In the genomic region with DNA sequence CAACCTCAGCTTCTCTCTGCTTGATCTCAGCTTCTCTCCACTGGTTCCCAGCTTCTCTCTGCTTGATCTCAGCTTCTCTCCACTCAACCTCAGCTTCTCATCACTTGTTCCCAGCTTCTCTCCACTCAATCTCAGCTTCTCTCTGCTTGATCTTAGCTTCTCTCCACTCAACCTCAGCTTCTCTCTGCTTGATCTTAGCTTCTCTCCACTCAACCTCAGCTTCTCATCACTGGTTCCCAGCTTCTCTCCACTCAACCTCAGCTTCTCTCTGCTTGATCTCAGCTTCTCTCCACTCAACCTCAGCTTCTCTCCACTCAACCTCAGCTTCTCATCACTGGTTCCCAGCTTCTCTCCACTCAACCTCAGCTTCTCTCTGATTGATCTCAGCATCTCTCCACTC, we compare ENCODE assay signal across 10 cellular contexts. TPM values are rescaled to one million over a fixed set of nuclear protein-coding genes. Genes with fewer than 3 reads are reported as not detected.
A peak's percentile ranks its signal among the peaks of the same experiment; 100 is the strongest.
DNase-seq lines count a peak whose midpoint lies in the region; ATAC-seq, FAIRE-seq and TF ChIP-seq lines count a peak whose summit lies in the region.
"Not testable (repeated sequence)": the region's sequence is repeated elsewhere in the genome, so short reads cannot be mapped to it uniquely, and the experiment has no call there.
"Had no signal": no experiment of that assay in that cellular context is flagged by ENCODE, and none has a peak within 500 bp of the region (broad histone marks: within the 10 kb centered on the region; RNA-seq: fewer than 3 reads in every experiment).

No MANE protein-coding gene starts in this region.

- H3K4me3 ChIP-seq in CD8-positive, alpha-beta T cell (ENCODE audit: low read depth, low read length); K562; naive thymus-derived CD4-positive, alpha-beta T cell (ENCODE audit: low read length): not testable (repeated sequence)

- not testable (repeated sequence) for H4K20me1 ChIP-seq in K562 (replicated peaks; ENCODE audit: control insufficient read depth, insufficient read depth, low read length)

- not testable (repeated sequence) for H3K27me3 Mint-ChIP-seq in CD8-positive, alpha-beta T cell (ENCODE audit: low read depth); T-helper 17 cell
- H3K27me3 Mint-ChIP-seq in activated T-cell treated with anti-CD3 and anti-CD28 coated beads, Interleukin-2, amount 50 U/mL, for 72 hours (ENCODE audit: low read depth): peaks cover 17% of the 10 kb centered on the region
- H3K27me3 Mint-ChIP-seq in naive thymus-derived CD4-positive, alpha-beta T cell: peaks cover 0 to 21% (median 0%) of the 10 kb centered on the region in 5 donors
- peaks cover 23% of the 10 kb centered on the region for H3K27me3 Mint-ChIP-seq in type B pancreatic cell

- H3K9ac ChIP-seq in K562 (ENCODE audit: insufficient read depth in 1 of 2, low read depth in 2 of 2, low read length in 2 of 2): not testable (repeated sequence)

- not testable (repeated sequence) for H3K4me2 ChIP-seq in K562 (ENCODE audit: insufficient read depth, low read length)

- not testable (repeated sequence) for TF ChIP-seq CTCF in CD8-positive, alpha-beta T cell (IDR thresholded peaks at IDR 0.05); K562 (IDR thresholded peaks at IDR 0.05 in 2 of 3, conservative IDR thresholded peaks at IDR 0.05 in 1 of 3; ENCODE audit: insufficient read depth in 2 of 3, low read depth in 1 of 3, low read length in 3 of 3); type B pancreatic cell (conservative IDR thresholded peaks at IDR 0.05)

- not testable (repeated sequence) for H3K9me3 Mint-ChIP-seq in CD8-positive, alpha-beta T cell; activated T-cell treated with anti-CD3 and anti-CD28 coated beads, Interleukin-2, amount 50 U/mL, for 72 hours; naive thymus-derived CD4-positive, alpha-beta T cell; type B pancreatic cell

- POLR2A ChIA-PET in CD8-positive, alpha-beta T cell (lab: Charles Lee): interaction anchor here (0.6 to 2.4 kb wide), 6 partner anchors 12 to 179 kb away, joined by 3 to 18 read pairs (median 4); partner anchors contain the start of genes CCDC85B and CFL1
- POLR2A ChIA-PET in K562 (lab: Yijun Ruan, JAX): interaction anchor here (1.1 to 3.1 kb wide), 4 partner anchors 18 to 112 kb away, joined by 4 to 12 read pairs (median 7); partner anchors contain the start of genes CFL1 and RNASEH2C
- POLR2A ChIA-PET in naive thymus-derived CD4-positive, alpha-beta T cell (lab: Charles Lee): interaction anchor here (0.7 to 2.1 kb wide), 7 partner anchors 13 to 788 kb away, joined by 3 to 15 read pairs (median 4); partner anchors contain the start of gene CCDC85B

- intact Hi-C loops in CD8-positive, alpha-beta T cell (cut with DNase I, micrococcal nuclease): loop anchor here in 1 of 2 experiments (2.0 kb wide), 1 partner anchor 53 kb away; no protein-coding TSS in a partner anchor
- intact Hi-C loops in K562 (cut with micrococcal nuclease): not testable (repeated sequence)
- intact Hi-C loops in naive thymus-derived CD4-positive, alpha-beta T cell (cut with micrococcal nuclease): loop anchor here (2.0 to 5.0 kb wide), 2 partner anchors 27 to 180 kb away; partner anchors contain the start of gene CFL1 (in 1 of the 2)

- H3K79me2 ChIP-seq in K562 (ENCODE audit: control insufficient read depth, insufficient read depth, low read length): not testable (repeated sequence)

- H2AFZ ChIP-seq in K562 (ENCODE audit: low read depth, low read length): not testable (repeated sequence)

- not testable (repeated sequence) for H3K27ac ChIP-seq in CD8-positive, alpha-beta T cell (ENCODE audit: low read depth, low read length); K562 (ENCODE audit: extremely low read depth, low read depth, low read length); naive thymus-derived CD4-positive, alpha-beta T cell (ENCODE audit: low read depth, low read length)

- not testable (repeated sequence) for H3K27me3 ChIP-seq in CD8-positive, alpha-beta T cell (ENCODE audit: insufficient read depth, low read length); naive thymus-derived CD4-positive, alpha-beta T cell (ENCODE audit: control insufficient read depth in 2 of 2, insufficient read depth in 2 of 2, low read length in 2 of 2)
- H3K27me3 ChIP-seq in K562 (ENCODE audit: control insufficient read depth in 2 of 2, insufficient read depth in 2 of 2, low read length in 2 of 2): peaks cover 5 to 24% of the 10 kb centered on the region in 2 experiments; a peak in 4 of 5 replicates

- CTCF ChIA-PET in CD8-positive, alpha-beta T cell (lab: Charles Lee): interaction anchor here (0.6 to 2.9 kb wide), 9 partner anchors 15 to 156 kb away, joined by 3 to 15 read pairs (median 5); partner anchors contain the start of genes KAT5 and MUS81
- CTCF ChIA-PET in K562 (lab: Yijun Ruan, JAX; ENCODE audit: low intra/inter-chr PET ratio): interaction anchor here (1.2 kb wide), 1 partner anchor 12 kb away, joined by 4 read pairs; no protein-coding TSS in a partner anchor
- CTCF ChIA-PET in naive thymus-derived CD4-positive, alpha-beta T cell (lab: Charles Lee): interaction anchor here (0.7 to 2.6 kb wide), 8 partner anchors 10 to 239 kb away, joined by 3 to 11 read pairs (median 4); no protein-coding TSS in a partner anchor

- H3K4me3 Mint-ChIP-seq in CD8-positive, alpha-beta T cell: peak overlapping the region; percentile 10
- H3K4me3 Mint-ChIP-seq in T-helper 17 cell (peak overlapping the region; percentile 3), type B pancreatic cell (peak overlapping the region; percentile 72)
- H3K4me3 Mint-ChIP-seq in activated T-cell treated with anti-CD3 and anti-CD28 coated beads, Interleukin-2, amount 50 U/mL, for 72 hours: not testable (repeated sequence)
- H3K4me3 Mint-ChIP-seq in naive thymus-derived CD4-positive, alpha-beta T cell: peak overlapping the region in 6 of 10 donors; percentile 3 to 40 (median 20)

- ATAC-seq in CD8-positive, alpha-beta T cell; T-helper 17 cell; activated T-cell treated with anti-CD3 and anti-CD28 coated beads, Interleukin-2, amount 50 U/mL, for 72 hours (replicated peaks in 1 of 2); K562; naive thymus-derived CD4-positive, alpha-beta T cell: not testable (repeated sequence)

- BruUV-seq in K562 (replicated peaks; lab: Mats Ljungman, UMichigan): not testable (repeated sequence)

- not testable (repeated sequence) for TF ChIP-seq POLR2A in K562 (conservative IDR thresholded peaks at IDR 0.05)

- not testable (repeated sequence) for H3K4me1 Mint-ChIP-seq in CD8-positive, alpha-beta T cell (ENCODE audit: low read depth)
- H3K4me1 Mint-ChIP-seq in T-helper 17 cell: peaks cover 11% of the 10 kb centered on the region
- peaks cover 30% of the 10 kb centered on the region for H3K4me1 Mint-ChIP-seq in activated T-cell treated with anti-CD3 and anti-CD28 coated beads, Interleukin-2, amount 50 U/mL, for 72 hours (ENCODE audit: low read depth)
- peaks cover 7 to 24% (median 7%) of the 10 kb centered on the region in 7 donors for H3K4me1 Mint-ChIP-seq in naive thymus-derived CD4-positive, alpha-beta T cell
- H3K4me1 Mint-ChIP-seq in type B pancreatic cell (ENCODE audit: unreplicated experiment): peaks cover 19% of the 10 kb centered on the region

- not testable (repeated sequence) for TF ChIP-seq EP300 in K562 (IDR thresholded peaks at IDR 0.05; ENCODE audit: low read length)

- TF ChIP-seq RAD21 in K562 (CRISPR knock-in tag; conservative IDR thresholded peaks at IDR 0.05 in 1 of 2, IDR thresholded peaks at IDR 0.05 in 1 of 2): not testable (repeated sequence)

- not testable (repeated sequence) for H3K36me3 Mint-ChIP-seq in CD8-positive, alpha-beta T cell; T-helper 17 cell (ENCODE audit: low read depth); activated T-cell treated with anti-CD3 and anti-CD28 coated beads, Interleukin-2, amount 50 U/mL, for 72 hours (ENCODE audit: insufficient read depth in 2 of 2); naive thymus-derived CD4-positive, alpha-beta T cell; type B pancreatic cell

- not testable (repeated sequence) for H3K27ac Mint-ChIP-seq in CD8-positive, alpha-beta T cell; T-helper 17 cell; type B pancreatic cell
- peak overlapping the region; percentile 16 for H3K27ac Mint-ChIP-seq in activated T-cell treated with anti-CD3 and anti-CD28 coated beads, Interleukin-2, amount 50 U/mL, for 72 hours
- H3K27ac Mint-ChIP-seq in naive thymus-derived CD4-positive, alpha-beta T cell: peak overlapping the region in 3 of 9 donors; percentile 1 to 5 (median 2)

- FAIRE-seq in K562 (lab: Jason Lieb, UNC): not testable (repeated sequence)

- H3K4me1 ChIP-seq in CD8-positive, alpha-beta T cell (ENCODE audit: insufficient read depth, low read length): peaks cover 17% of the 10 kb centered on the region
- peaks cover 0 to 16% of the 10 kb centered on the region in 2 experiments; a peak in 2 of 5 replicates for H3K4me1 ChIP-seq in K562 (replicated peaks in 1 of 2; ENCODE audit: control insufficient read depth in 2 of 2, insufficient read depth in 2 of 2, low read length in 2 of 2)
- peaks cover 10 to 13% of the 10 kb centered on the region in 2 donors for H3K4me1 ChIP-seq in naive thymus-derived CD4-positive, alpha-beta T cell (ENCODE audit: control insufficient read depth in 2 of 2, insufficient read depth in 2 of 2, low read length in 2 of 2)

- not testable (repeated sequence) for H3K9me3 ChIP-seq in CD8-positive, alpha-beta T cell (ENCODE audit: low read length); T-helper 17 cell (ENCODE audit: control insufficient read depth, low read length, poor library complexity, severe bottlenecking); K562 (replicated peaks; ENCODE audit: control insufficient read depth, insufficient read depth, low read depth, low read length); naive thymus-derived CD4-positive, alpha-beta T cell (ENCODE audit: control insufficient read depth in 2 of 3, low read length in 3 of 3)

- not testable (repeated sequence) for DNase-seq in CD8-positive, alpha-beta T cell; T-helper 17 cell; activated T-cell treated with anti-CD3 and anti-CD28 coated beads, Interleukin-2, amount 50 U/mL, for 72 hours; K562 (ENCODE audit: extremely low read depth in 1 of 4, low spot score in 3 of 4); naive thymus-derived CD4-positive, alpha-beta T cell; type B pancreatic cell (ENCODE audit: extremely low spot score, unreplicated experiment)

- H3K9me1 ChIP-seq in K562 (ENCODE audit: control insufficient read depth, insufficient read depth, low read length): not testable (repeated sequence)

- in situ Hi-C loops in K562 (cut with MboI): not testable (repeated sequence)

- H3K36me3 ChIP-seq in CD8-positive, alpha-beta T cell (ENCODE audit: insufficient read depth, low read length); K562 (ENCODE audit: control insufficient read depth, insufficient read depth, low read length); naive thymus-derived CD4-positive, alpha-beta T cell (ENCODE audit: control insufficient read depth in 2 of 3, insufficient read depth in 3 of 3, low read length in 3 of 3): not testable (repeated sequence)

RNA-seq across cellular contexts. Expression of gene SNX32, which starts 1.5 kb away (rescaled TPM):
- under 1 TPM; 0.52 to 0.69 TPM for total RNA-seq in CD8-positive, alpha-beta T cell
- total RNA-seq in T-helper 17 cell (under 1 TPM; 0.27 to 0.34 TPM), K562 (2014; rRNA removed) (not detected in 2 replicates), K562 (2014; rRNA removed; fragmentation: Illumina TruSeq; extraction: Trizol) (not detected in 2 replicates), K562 (2015; rRNA removed; fragmentation: Illumina TruSeq; extraction: Trizol) (not detected in 2 replicates), K562 (2021) (not detected in 2 replicates), type B pancreatic cell (ENCODE audit: low replicate concordance) (0.76 and 4.2 TPM in 2 replicates)
- 1 to 10 TPM; 2.2 to 4.6 TPM for total RNA-seq in activated T-cell treated with anti-CD3 and anti-CD28 coated beads, Interleukin-2, amount 50 U/mL, for 72 hours
- total RNA-seq in K562 (2011; cell fraction: chromatin; rRNA removed; ENCODE audit: low replicate concordance): 0.16 TPM in 1 of 2 replicates, not detected in the other
- total RNA-seq in K562 (2011; cell fraction: nucleolus; rRNA removed): not detected in 2 replicates
- not detected in 2 replicates for total RNA-seq in K562 (2011; cell fraction: nucleoplasm; rRNA removed)
- polyA plus RNA-seq in K562 (2011; rRNA removed) (not detected in 2 replicates), K562 (2014; fragmentation: Illumina TruSeq; extraction: Trizol) (not detected in 2 replicates), K562 (2014; fragmentation: Nextera tagmentation; extraction: Ambion mirVana) (under 1 TPM; 0.03 TPM), K562 (2014; rRNA removed) (not detected in 2 replicates)
- not detected in 2 replicates for polyA plus RNA-seq in K562 (2011; cell fraction: cytosol; rRNA removed)
- polyA plus RNA-seq in K562 (2011; cell fraction: nucleus; rRNA removed): 0.10 TPM in 1 of 2 replicates, not detected in the other
- polyA plus RNA-seq in K562 (2012): 0.24 and 0.35 TPM in 2 replicates
- polyA minus RNA-seq in K562 (2011; rRNA and poly(A)+ RNA removed): not detected in 2 replicates
- polyA minus RNA-seq in K562 (2011; cell fraction: cytosol; rRNA and poly(A)+ RNA removed): not detected in 2 replicates
- polyA minus RNA-seq in K562 (2011; cell fraction: nucleus; rRNA and poly(A)+ RNA removed): not detected in 2 replicates
- total RNA-seq in naive thymus-derived CD4-positive, alpha-beta T cell: 1 to 10 TPM in 3 of 5 experiments, under 1 TPM in 2; 0.81 to 2.0 (median 1.1) TPM
- under 1 TPM; 0.38 to 0.60 TPM for polyA plus RNA-seq in naive thymus-derived CD4-positive, alpha-beta T cell
- total RNA-seq: Calu3, MCF 10A, OCI-LY7 had no signal

RNA-seq across cellular contexts. Expression of gene CFL1, which starts 25.7 kb away (rescaled TPM):
- 100 to 1,000 TPM; 329 to 337 TPM for total RNA-seq in CD8-positive, alpha-beta T cell
- total RNA-seq in T-helper 17 cell: 100 to 1,000 TPM; 642 to 738 TPM
- 100 to 1,000 TPM; 477 to 512 TPM for total RNA-seq in activated T-cell treated with anti-CD3 and anti-CD28 coated beads, Interleukin-2, amount 50 U/mL, for 72 hours
- 145 and 300 TPM in 2 replicates for total RNA-seq in K562 (2011; cell fraction: chromatin; rRNA removed; ENCODE audit: low replicate concordance)
- total RNA-seq in K562 (2011; cell fraction: nucleolus; rRNA removed): 227 and 257 TPM in 2 replicates
- 176 and 204 TPM in 2 replicates for total RNA-seq in K562 (2011; cell fraction: nucleoplasm; rRNA removed)
- 1,045 and 1,321 TPM in 2 replicates for total RNA-seq in K562 (2014; rRNA removed)
- total RNA-seq in K562 (2014; rRNA removed; fragmentation: Illumina TruSeq; extraction: Trizol): 570 and 664 TPM in 2 replicates
- 851 and 860 TPM in 2 replicates for total RNA-seq in K562 (2015; rRNA removed; fragmentation: Illumina TruSeq; extraction: Trizol)
- 891 and 919 TPM in 2 replicates for total RNA-seq in K562 (2021)
- polyA plus RNA-seq in K562 (2011; rRNA removed): 632 and 770 TPM in 2 replicates
- polyA plus RNA-seq in K562 (2011; cell fraction: cytosol; rRNA removed): 894 and 1,220 TPM in 2 replicates
- 307 TPM in 2 replicates for polyA plus RNA-seq in K562 (2011; cell fraction: nucleus; rRNA removed)
- 903 and 977 TPM in 2 replicates for polyA plus RNA-seq in K562 (2012)
- polyA plus RNA-seq in K562 (2014; fragmentation: Illumina TruSeq; extraction: Trizol): 1,101 and 1,325 TPM in 2 replicates
- 100 to 1,000 TPM; 105 to 222 TPM for polyA plus RNA-seq in K562 (2014; fragmentation: Nextera tagmentation; extraction: Ambion mirVana)
- polyA plus RNA-seq in K562 (2014; rRNA removed): 859 and 956 TPM in 2 replicates
- polyA minus RNA-seq in K562 (2011; rRNA and poly(A)+ RNA removed): 971 and 1,022 TPM in 2 replicates
- 560 and 642 TPM in 2 replicates for polyA minus RNA-seq in K562 (2011; cell fraction: cytosol; rRNA and poly(A)+ RNA removed)
- 107 and 193 TPM in 2 replicates for polyA minus RNA-seq in K562 (2011; cell fraction: nucleus; rRNA and poly(A)+ RNA removed)
- total RNA-seq in naive thymus-derived CD4-positive, alpha-beta T cell: 1,000 to 10,000 TPM in 1 of 5 experiments, 100 to 1,000 TPM in 4; 403 to 1,550 (median 533) TPM
- 1,000 to 10,000 TPM; 2,039 to 2,314 TPM for polyA plus RNA-seq in naive thymus-derived CD4-positive, alpha-beta T cell
- total RNA-seq in type B pancreatic cell (ENCODE audit: low replicate concordance): 947 and 981 TPM in 2 replicates

RNA-seq across cellular contexts. Expression of gene MUS81, which starts 28.0 kb away (rescaled TPM):
- 10 to 100 TPM; 29.6 to 31.6 TPM for total RNA-seq in CD8-positive, alpha-beta T cell
- 10 to 100 TPM; 44.9 to 55.0 TPM for total RNA-seq in T-helper 17 cell
- total RNA-seq in activated T-cell treated with anti-CD3 and anti-CD28 coated beads, Interleukin-2, amount 50 U/mL, for 72 hours: 10 to 100 TPM; 80.6 to 94.8 TPM
- 139 and 354 TPM in 2 replicates for total RNA-seq in K562 (2011; cell fraction: chromatin; rRNA removed; ENCODE audit: low replicate concordance)
- total RNA-seq in K562 (2011; cell fraction: nucleolus; rRNA removed): 277 and 282 TPM in 2 replicates
- total RNA-seq in K562 (2011; cell fraction: nucleoplasm; rRNA removed): 171 and 194 TPM in 2 replicates
- 79.4 and 95.8 TPM in 2 replicates for total RNA-seq in K562 (2014; rRNA removed)
- 23.0 and 33.5 TPM in 2 replicates for total RNA-seq in K562 (2014; rRNA removed; fragmentation: Illumina TruSeq; extraction: Trizol)
- total RNA-seq in K562 (2015; rRNA removed; fragmentation: Illumina TruSeq; extraction: Trizol): 53.5 and 55.8 TPM in 2 replicates
- 81.5 and 91.8 TPM in 2 replicates for total RNA-seq in K562 (2021)
- 51.8 and 69.9 TPM in 2 replicates for polyA plus RNA-seq in K562 (2011; rRNA removed)
- 33.2 and 41.5 TPM in 2 replicates for polyA plus RNA-seq in K562 (2011; cell fraction: cytosol; rRNA removed)
- polyA plus RNA-seq in K562 (2011; cell fraction: nucleus; rRNA removed): 678 and 750 TPM in 2 replicates
- polyA plus RNA-seq in K562 (2012): 97.9 and 190 TPM in 2 replicates
- polyA plus RNA-seq in K562 (2014; fragmentation: Illumina TruSeq; extraction: Trizol): 53.7 and 62.8 TPM in 2 replicates
- polyA plus RNA-seq in K562 (2014; fragmentation: Nextera tagmentation; extraction: Ambion mirVana): 10 to 100 TPM; 13.4 to 16.1 TPM
- polyA plus RNA-seq in K562 (2014; rRNA removed): 103 and 118 TPM in 2 replicates
- polyA minus RNA-seq in K562 (2011; rRNA and poly(A)+ RNA removed): 11.8 and 17.2 TPM in 2 replicates
- polyA minus RNA-seq in K562 (2011; cell fraction: cytosol; rRNA and poly(A)+ RNA removed): 19.5 and 23.5 TPM in 2 replicates
- polyA minus RNA-seq in K562 (2011; cell fraction: nucleus; rRNA and poly(A)+ RNA removed): 123 and 135 TPM in 2 replicates
- 100 to 1,000 TPM in 2 of 5 experiments, 10 to 100 TPM in 3; 51.8 to 117 (median 97.7) TPM for total RNA-seq in naive thymus-derived CD4-positive, alpha-beta T cell
- 10 to 100 TPM; 18.3 to 33.0 TPM for polyA plus RNA-seq in naive thymus-derived CD4-positive, alpha-beta T cell
- total RNA-seq in type B pancreatic cell (ENCODE audit: low replicate concordance): 67.9 and 72.4 TPM in 2 replicates

RNA-seq across cellular contexts. Expression of gene EFEMP2, which starts 40.4 kb away (rescaled TPM):
- 1 to 10 TPM; 3.8 to 5.1 TPM for total RNA-seq in CD8-positive, alpha-beta T cell
- 1 to 10 TPM; 5.1 to 8.0 TPM for total RNA-seq in T-helper 17 cell
- 10 to 100 TPM; 22.4 to 26.0 TPM for total RNA-seq in activated T-cell treated with anti-CD3 and anti-CD28 coated beads, Interleukin-2, amount 50 U/mL, for 72 hours
- 12.1 and 30.7 TPM in 2 replicates for total RNA-seq in K562 (2011; cell fraction: chromatin; rRNA removed; ENCODE audit: low replicate concordance)
- 15.1 and 19.3 TPM in 2 replicates for total RNA-seq in K562 (2011; cell fraction: nucleolus; rRNA removed)
- 11.3 and 15.8 TPM in 2 replicates for total RNA-seq in K562 (2011; cell fraction: nucleoplasm; rRNA removed)
- total RNA-seq in K562 (2014; rRNA removed): 0.64 and 0.86 TPM in 2 replicates
- 0.07 and 0.32 TPM in 2 replicates for total RNA-seq in K562 (2014; rRNA removed; fragmentation: Illumina TruSeq; extraction: Trizol)
- 0.57 and 0.58 TPM in 2 replicates for total RNA-seq in K562 (2015; rRNA removed; fragmentation: Illumina TruSeq; extraction: Trizol)
- 1.6 and 2.6 TPM in 2 replicates for total RNA-seq in K562 (2021)
- polyA plus RNA-seq in K562 (2011; rRNA removed): 2.0 and 3.9 TPM in 2 replicates
- 3.3 and 4.7 TPM in 2 replicates for polyA plus RNA-seq in K562 (2011; cell fraction: cytosol; rRNA removed)
- 41.3 and 54.9 TPM in 2 replicates for polyA plus RNA-seq in K562 (2011; cell fraction: nucleus; rRNA removed)
- polyA plus RNA-seq in K562 (2012): 1.3 and 4.2 TPM in 2 replicates
- 0.74 and 1.1 TPM in 2 replicates for polyA plus RNA-seq in K562 (2014; fragmentation: Illumina TruSeq; extraction: Trizol)
- polyA plus RNA-seq in K562 (2014; fragmentation: Nextera tagmentation; extraction: Ambion mirVana): under 1 TPM in 1 of 2 experiments, not detected in 1; 0.13 TPM
- 2.9 TPM in 2 replicates for polyA plus RNA-seq in K562 (2014; rRNA removed)
- polyA minus RNA-seq in K562 (2011; rRNA and poly(A)+ RNA removed): 0.53 and 1.2 TPM in 2 replicates
- 1.3 TPM in 1 of 2 replicates, not detected in the other for polyA minus RNA-seq in K562 (2011; cell fraction: cytosol; rRNA and poly(A)+ RNA removed)
- polyA minus RNA-seq in K562 (2011; cell fraction: nucleus; rRNA and poly(A)+ RNA removed): 7.5 and 7.8 TPM in 2 replicates
- 10 to 100 TPM in 3 of 5 experiments, 1 to 10 TPM in 2; 5.9 to 16.0 (median 12.7) TPM for total RNA-seq in naive thymus-derived CD4-positive, alpha-beta T cell
- polyA plus RNA-seq in naive thymus-derived CD4-positive, alpha-beta T cell: under 1 TPM; 0.40 to 0.60 TPM
- total RNA-seq in type B pancreatic cell (ENCODE audit: low replicate concordance): 5.5 and 24.5 TPM in 2 replicates

RNA-seq across cellular contexts. Expression of gene OVOL1, which starts 45.4 kb away (rescaled TPM):
- under 1 TPM; 0.31 to 0.33 TPM for total RNA-seq in CD8-positive, alpha-beta T cell
- total RNA-seq in T-helper 17 cell (under 1 TPM in 1 of 2 donors, not detected in 1; 0.39 TPM), K562 (2014; rRNA removed) (not detected in 2 replicates), K562 (2014; rRNA removed; fragmentation: Illumina TruSeq; extraction: Trizol) (not detected in 2 replicates), K562 (2015; rRNA removed; fragmentation: Illumina TruSeq; extraction: Trizol) (not detected in 2 replicates), K562 (2021) (0.09 TPM in 1 of 2 replicates, not detected in the other), type B pancreatic cell (ENCODE audit: low replicate concordance) (7.7 and 39.8 TPM in 2 replicates)
- under 1 TPM in 1 of 2 donors, not detected in 1; 0.16 TPM for total RNA-seq in activated T-cell treated with anti-CD3 and anti-CD28 coated beads, Interleukin-2, amount 50 U/mL, for 72 hours
- total RNA-seq in K562 (2011; cell fraction: chromatin; rRNA removed; ENCODE audit: low replicate concordance): 0.09 TPM in 1 of 2 replicates, not detected in the other
- not detected in 2 replicates for total RNA-seq in K562 (2011; cell fraction: nucleolus; rRNA removed)
- total RNA-seq in K562 (2011; cell fraction: nucleoplasm; rRNA removed): not detected in 2 replicates
- polyA plus RNA-seq in K562 (2011; rRNA removed) (not detected in 2 replicates), K562 (2014; fragmentation: Illumina TruSeq; extraction: Trizol) (not detected in 2 replicates), K562 (2014; fragmentation: Nextera tagmentation; extraction: Ambion mirVana) (not detected), K562 (2014; rRNA removed) (not detected in 2 replicates)
- polyA plus RNA-seq in K562 (2011; cell fraction: cytosol; rRNA removed): not detected in 2 replicates
- polyA plus RNA-seq in K562 (2011; cell fraction: nucleus; rRNA removed): not detected in 2 replicates
- polyA plus RNA-seq in K562 (2012): not detected in 2 replicates
- polyA minus RNA-seq in K562 (2011; rRNA and poly(A)+ RNA removed): not detected in 2 replicates
- polyA minus RNA-seq in K562 (2011; cell fraction: cytosol; rRNA and poly(A)+ RNA removed): not detected in 2 replicates
- polyA minus RNA-seq in K562 (2011; cell fraction: nucleus; rRNA and poly(A)+ RNA removed): not detected in 2 replicates
- total RNA-seq in naive thymus-derived CD4-positive, alpha-beta T cell: not detected
- polyA plus RNA-seq in naive thymus-derived CD4-positive, alpha-beta T cell: not detected
- total RNA-seq: A673, MCF 10A, OCI-LY7 had no signal
